In the genomic region with DNA sequence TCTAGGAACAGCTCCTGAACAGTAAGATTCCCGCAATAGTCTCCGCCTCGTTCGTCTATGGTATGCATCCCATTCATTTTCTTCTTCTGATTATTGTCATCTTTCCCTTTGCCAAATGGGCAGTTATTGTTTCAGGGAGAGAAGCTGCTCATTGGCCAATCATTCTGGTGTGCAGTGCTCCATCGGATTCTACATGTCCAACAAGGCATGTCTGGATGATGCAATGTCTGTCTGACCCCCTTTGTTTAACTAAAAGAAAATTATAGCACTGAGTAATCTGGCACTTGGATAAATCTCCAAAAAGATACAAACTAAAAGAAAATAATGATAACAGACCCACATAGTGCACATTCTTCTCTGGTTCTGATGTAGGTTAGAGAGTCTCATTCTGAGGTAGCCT, we compare ENCODE assay signal across 18 cellular contexts.
A peak's percentile ranks its signal among the peaks of the same experiment; 100 is the strongest.
DNase-seq lines count a peak whose midpoint lies in the region; ATAC-seq, FAIRE-seq and TF ChIP-seq lines count a peak whose summit lies in the region.
"Had no signal": no experiment of that assay in that cellular context is flagged by ENCODE, and none has a peak within 500 bp of the region (broad histone marks: within the 10 kb centered on the region; RNA-seq: fewer than 3 reads in every experiment).

No MANE protein-coding gene starts in this region.

- H3K36me3 Mint-ChIP-seq in astrocyte (ENCODE audit: low read depth, unreplicated experiment): peaks cover 4% of the 10 kb centered on the region

- H3K4me3 Mint-ChIP-seq in astrocyte (ENCODE audit: unreplicated experiment): no peak overlapping the region
- H3K4me3 Mint-ChIP-seq: CD4-positive, alpha-beta T cell had no signal

- H3K27me3 ChIP-seq in astrocyte (ENCODE audit: insufficient read depth, low read length) (no peaks in the 10 kb centered on the region), left lung (no peaks in the 10 kb centered on the region)

- H4K20me1 ChIP-seq in astrocyte (ENCODE audit: insufficient read depth, low read length): no peaks in the 10 kb centered on the region

- FAIRE-seq in astrocyte (lab: Jason Lieb, UNC): no peak
- FAIRE-seq: A549, GM12878, H1 had no signal

- H3K4me3 ChIP-seq in astrocyte (ENCODE audit: insufficient read depth, low read depth, low read length) (no peak overlapping the region), left lung (no peak overlapping the region)
- H3K4me3 ChIP-seq: A549, GM12878, HAP-1 had no signal

- peak; percentile 11 for DNase-seq in Daoy (ENCODE audit: low read depth)
- peak; percentile 45 for DNase-seq in astrocyte (ENCODE audit: low read depth)
- DNase-seq in fibroblast of peridontal ligament (ENCODE audit: extremely low read depth): peak; percentile 75
- peak; percentile 62 for DNase-seq in renal cortical epithelial cell (ENCODE audit: low read depth)
- DNase-seq in left lung: no peak
- no peak for DNase-seq in activated CD8-positive, alpha-beta memory T cell treated with anti-CD3 and anti-CD28 coated beads, Interleukin-2, amount 50 U/mL, for 48 hours
- DNase-seq: AML-193; CD4-positive, alpha-beta T cell; DMS153; DMS79 treated with DMSO at 0.1 percent for 48 hours; EL had no signal

- no peaks in the 10 kb centered on the region for H3K27me3 Mint-ChIP-seq in astrocyte (ENCODE audit: low read depth, unreplicated experiment)

- peaks cover 3% of the 10 kb centered on the region for H3K4me1 Mint-ChIP-seq in astrocyte (ENCODE audit: low read depth, unreplicated experiment)

- H3K4me1 ChIP-seq in astrocyte (ENCODE audit: insufficient read depth, low read length) (no peaks in the 10 kb centered on the region), left lung (no peaks in the 10 kb centered on the region)
- H3K4me1 ChIP-seq: A549, HAP-1 had no signal

- no peak overlapping the region for H3K9ac ChIP-seq in astrocyte (ENCODE audit: low read length)

- H2AFZ ChIP-seq in astrocyte (ENCODE audit: low read depth, low read length): no peak overlapping the region

- H3K79me2 ChIP-seq in astrocyte (ENCODE audit: insufficient read depth, low read length): no peaks in the 10 kb centered on the region

- H3K9me3 ChIP-seq in astrocyte (ENCODE audit: insufficient read depth, low read depth, low read length) (no peaks in the 10 kb centered on the region), left lung (peaks cover 0 to 4% of the 10 kb centered on the region in 2 donors)
- H3K9me3 ChIP-seq: A549, HAP-1 had no signal

- H3K4me2 ChIP-seq in astrocyte (ENCODE audit: low read length): no peak overlapping the region
- H3K4me2 ChIP-seq: A549 had no signal

- peaks cover 2% of the 10 kb centered on the region for H3K9me3 Mint-ChIP-seq in astrocyte (ENCODE audit: unreplicated experiment)

- H3K27ac Mint-ChIP-seq in astrocyte (ENCODE audit: unreplicated experiment): peak overlapping the region; percentile 84
- H3K27ac Mint-ChIP-seq: CD4-positive, alpha-beta T cell had no signal

- intact Hi-C loops in left lung (cut with DNase I): no loop called here

- no peak overlapping the region for H3K27ac ChIP-seq in astrocyte (ENCODE audit: low read depth, low read length)
- H3K27ac ChIP-seq in left lung: no peak overlapping the region
- H3K27ac ChIP-seq: 22Rv1, A549, C4-2B had no signal

- H3K36me3 ChIP-seq in astrocyte (ENCODE audit: insufficient read depth, low read length): no peaks in the 10 kb centered on the region
- no peaks in the 10 kb centered on the region for H3K36me3 ChIP-seq in left lung
- H3K36me3 ChIP-seq: HAP-1 had no signal

- ATAC-seq in left lung: no peak
- ATAC-seq in GM19324 (IDR thresholded peaks at IDR 0.05; ENCODE audit: low FRiP score, unreplicated experiment): no peak
- ATAC-seq: A549, GM12878 had no signal

- TF ChIP-seq CTCF in astrocyte (IDR thresholded peaks at IDR 0.05; ENCODE audit: insufficient read depth, low read depth, low read length) (no peak), left lung (IDR thresholded peaks at IDR 0.05) (no peak)

Comparison
In these comparisons a context has a peak if more than half of its experiments do, and no peak if none do; other contexts are left out.
1. DNase-seq: peak in Daoy (single experiment), astrocyte (single experiment), fibroblast of peridontal ligament (single experiment) and renal cortical epithelial cell (single experiment); none in left lung (0 of 2) and activated CD8-positive, alpha-beta memory T cell treated with anti-CD3 and anti-CD28 coated beads, Interleukin-2, amount 50 U/mL, for 48 hours (single experiment).